ENCODE assay signal across 25 cellular contexts in genomic region chr7:154879629-154880028, GRCh38.
DNase-seq lines count a peak whose midpoint lies in the region; ATAC-seq and TF ChIP-seq lines count a peak whose summit lies in the region.
"Had no signal": no experiment of that assay in that cellular context is flagged by ENCODE, and none has a peak within 500 bp of the region (broad histone marks: within the 10 kb centered on the region; RNA-seq: fewer than 3 reads in every experiment).

No MANE protein-coding gene starts in this region.

- H3K9me3 ChIP-seq in hepatocyte (ENCODE audit: low read depth) (no peaks in the 10 kb centered on the region), A673 (ENCODE audit: low read depth, low read length, poor library complexity, severe bottlenecking) (peaks cover 8% of the 10 kb centered on the region)
- H3K9me3 ChIP-seq: body of pancreas, MG63 had no signal

- ATAC-seq in naive thymus-derived CD8-positive, alpha-beta T cell, result no peak
- ATAC-seq: body of pancreas; natural killer cell; Right ventricle myocardium inferior; stimulated activated naive CD8-positive, alpha-beta T cell treated with anti-CD3 and anti-CD28 coated beads, Interleukin-15, Interleukin-2, amounts not matched to agents 100 U/mL and 50 U/mL, for 24 hours; T-cell had no signal

- POLR2A ChIA-PET in A673 (lab: Charles Lee; ENCODE audit: low non-redundant PET), result no interaction called here
- POLR2A ChIA-PET in naive thymus-derived CD8-positive, alpha-beta T cell (lab: Charles Lee), result no interaction called here

- WGBS in hepatocyte (ENCODE audit: low lambda C conversion rate, missing lambda C conversion rate), result 63% methylated on average over 11 of the region's 11 CpGs

- H3K9me2 ChIP-seq in hepatocyte (replicated peaks; ENCODE audit: insufficient read depth), result no peaks in the 10 kb centered on the region

- H3K4me2 ChIP-seq in hepatocyte, result no peak overlapping the region

- H3K27me3 ChIP-seq in hepatocyte, result peaks cover 3% of the 10 kb centered on the region
- peaks cover 15% of the 10 kb centered on the region for H3K27me3 ChIP-seq in A673 (replicated peaks; ENCODE audit: insufficient read depth, low read depth, low read length, poor library complexity)
- H3K27me3 ChIP-seq: body of pancreas, MG63 had no signal

- no TSS peak for BruUV-seq in A673 (replicated peaks; lab: Mats Ljungman, UMichigan)

- no peak overlapping the region for H3K4me3 Mint-ChIP-seq in naive thymus-derived CD8-positive, alpha-beta T cell
- no peak overlapping the region for H3K4me3 Mint-ChIP-seq in immature natural killer cell
- H3K4me3 Mint-ChIP-seq: B cell, H9, memory B cell, natural killer cell, T-cell, type B pancreatic cell had no signal

- H4K20me1 ChIP-seq in hepatocyte (ENCODE audit: insufficient read depth, poor library complexity, severe bottlenecking), result no peaks in the 10 kb centered on the region

- no peaks in the 10 kb centered on the region for H3K4me1 Mint-ChIP-seq in naive thymus-derived CD8-positive, alpha-beta T cell
- H3K4me1 Mint-ChIP-seq in immature natural killer cell, result no peaks in the 10 kb centered on the region
- H3K4me1 Mint-ChIP-seq: B cell, memory B cell, natural killer cell, T-cell had no signal

- DNase-seq in NCI-H1417 (lab: John Stamatoyannopoulos, UW), result peak in 2 of 3 experiments; percentile 66 to 93
- DNase-seq in NCI-H1417 treated with DMSO at 0.1 percent for 48 hours (lab: John Stamatoyannopoulos, UW), result no peak
- DNase-seq in NCI-H345 (lab: John Stamatoyannopoulos, UW), result peak; percentile 96
- peak; percentile 26 for DNase-seq in hepatocyte (ENCODE audit: low spot score)
- DNase-seq in A673 (ENCODE audit: low spot score), result no peak
- DNase-seq in naive thymus-derived CD8-positive, alpha-beta T cell, result no peak
- no peak for DNase-seq in nucleus accumbens (lab: John Stamatoyannopoulos, UW)
- no peak for DNase-seq in immature natural killer cell
- DNase-seq: activated CD4-positive, alpha-beta T cell treated with anti-CD3 and anti-CD28 coated beads for 48 hours; body of pancreas; GDM1; H9; IMR-90; MG63; natural killer cell; NCI-H446; posterior cingulate gyrus; stimulated activated CD4-positive, alpha-beta T cell treated with anti-CD3 and anti-CD28 coated beads, Interleukin-2, amount 100 ng/mL, for 24 hours; stimulated activated naive CD8-positive, alpha-beta T cell treated with anti-CD3 and anti-CD28 coated beads, Interleukin-15, Interleukin-2, amounts not matched to agents 100 U/mL and 50 U/mL, for 24 hours; T-cell had no signal

- H3K79me2 ChIP-seq in hepatocyte, result no peaks in the 10 kb centered on the region

- H3K9me3 Mint-ChIP-seq in naive thymus-derived CD8-positive, alpha-beta T cell, result no peaks in the 10 kb centered on the region
- no peaks in the 10 kb centered on the region for H3K9me3 Mint-ChIP-seq in immature natural killer cell
- H3K9me3 Mint-ChIP-seq: H9, memory B cell, natural killer cell, T-cell, type B pancreatic cell had no signal

- H3K27ac Mint-ChIP-seq in naive thymus-derived CD8-positive, alpha-beta T cell, result no peak overlapping the region
- no peak overlapping the region for H3K27ac Mint-ChIP-seq in immature natural killer cell
- H3K27ac Mint-ChIP-seq: B cell, memory B cell, natural killer cell, T-cell, type B pancreatic cell had no signal

- no peak overlapping the region for H2AFZ ChIP-seq in hepatocyte

- TF ChIP-seq CTCF in hepatocyte (IDR thresholded peaks at IDR 0.05; ENCODE audit: poor library complexity) (no peak), A673 (conservative IDR thresholded peaks at IDR 0.05; ENCODE audit: low read depth, low read length) (no peak)

- intact Hi-C loops in A673 (cut with micrococcal nuclease; ENCODE audit: unreplicated experiment), result no loop called here

- H3K4me1 ChIP-seq in hepatocyte (ENCODE audit: insufficient read depth) (no peaks in the 10 kb centered on the region), A673 (ENCODE audit: insufficient read depth, low read length, poor library complexity, severe bottlenecking) (no peaks in the 10 kb centered on the region)
- H3K4me1 ChIP-seq: body of pancreas had no signal

- CTCF ChIA-PET in A673 (lab: Charles Lee), result no interaction called here

- H3K27ac ChIP-seq in hepatocyte, result no peak overlapping the region
- no peak overlapping the region for H3K27ac ChIP-seq in A673 (ENCODE audit: low read depth, low read length, poor library complexity, severe bottlenecking)
- H3K27ac ChIP-seq: 22Rv1, body of pancreas had no signal

- H3K4me3 ChIP-seq in hepatocyte (no peak overlapping the region), A673 (ENCODE audit: low read depth, low read length, poor library complexity, severe bottlenecking) (no peak overlapping the region)
- H3K4me3 ChIP-seq: body of pancreas, MG63 had no signal

- no peaks in the 10 kb centered on the region for H3K36me3 ChIP-seq in hepatocyte (replicated peaks; ENCODE audit: insufficient read depth, low read depth)
- no peaks in the 10 kb centered on the region for H3K36me3 ChIP-seq in A673 (ENCODE audit: insufficient read depth, low read length, poor library complexity, severe bottlenecking)
- H3K36me3 ChIP-seq: MG63 had no signal

- H3K36me3 Mint-ChIP-seq in naive thymus-derived CD8-positive, alpha-beta T cell, result no peaks in the 10 kb centered on the region
- no peaks in the 10 kb centered on the region for H3K36me3 Mint-ChIP-seq in immature natural killer cell
- H3K36me3 Mint-ChIP-seq: memory B cell, natural killer cell, T-cell, type B pancreatic cell had no signal

- peaks cover 5 to 28% (median 25%) of the 10 kb centered on the region in 5 donors for H3K27me3 Mint-ChIP-seq in naive thymus-derived CD8-positive, alpha-beta T cell
- peaks cover 0 to 3% (median 0%) of the 10 kb centered on the region in 3 donors for H3K27me3 Mint-ChIP-seq in immature natural killer cell (ENCODE audit: low read depth in 3 of 3)

Comparison
In these comparisons a context has a peak if more than half of its experiments do, and no peak if none do; other contexts are left out.
1. DNase-seq: peak in NCI-H1417 (2 of 3), NCI-H345 (single experiment) and hepatocyte (single experiment); none in NCI-H1417 treated with DMSO at 0.1 percent for 48 hours (single experiment), A673 (single experiment), naive thymus-derived CD8-positive, alpha-beta T cell (0 of 10), nucleus accumbens (0 of 56) and immature natural killer cell (0 of 3).